11 cellular contexts compared by ENCODE assay signal in the genomic region with DNA sequence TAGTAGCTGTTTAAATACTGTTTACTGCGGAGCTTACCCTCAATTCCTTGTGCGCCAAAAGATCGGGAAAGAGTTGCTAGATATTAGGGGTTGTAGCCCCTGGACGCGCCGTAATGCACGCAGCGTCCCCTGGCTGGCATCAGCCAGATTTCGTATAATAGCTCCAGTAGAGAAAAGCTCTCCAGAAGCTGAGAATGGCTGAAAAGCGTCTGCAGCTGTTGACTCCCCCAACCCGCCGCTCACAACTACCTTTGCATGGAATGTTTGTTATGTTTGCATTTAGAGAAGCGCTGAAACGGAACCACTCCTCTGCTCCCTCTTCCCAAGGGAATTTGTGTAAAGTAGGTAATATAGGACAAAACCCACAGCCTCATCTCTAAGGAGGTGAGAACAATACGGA. TPM values are rescaled to one million over a fixed set of nuclear protein-coding genes. Genes with fewer than 3 reads are reported as not detected.
DNase-seq lines count a peak whose midpoint lies in the region; ATAC-seq and TF ChIP-seq lines count a peak whose summit lies in the region.
"Had no signal": no experiment of that assay in that cellular context is flagged by ENCODE, and none has a peak within 500 bp of the region (broad histone marks: within the 10 kb centered on the region; RNA-seq: fewer than 3 reads in every experiment).

No MANE protein-coding gene starts in this region.

- H3K4me3 ChIP-seq in BLaER1 = no peak overlapping the region
- peak overlapping the region; percentile 49 for H3K4me3 ChIP-seq in GM23338
- H3K4me3 ChIP-seq: coronary artery, lower lobe of right lung had no signal

- no peak for TF ChIP-seq CTCF in GM23338 (conservative IDR thresholded peaks at IDR 0.05; ENCODE audit: low read depth in 2 of 2)
- no peak for TF ChIP-seq CTCF in activated CD8-positive, alpha-beta T cell treated with anti-CD3 and anti-CD28 coated beads for 36 hours (IDR thresholded peaks at IDR 0.05)

- no peaks in the 10 kb centered on the region for H4K20me1 ChIP-seq in BLaER1
- no peaks in the 10 kb centered on the region for H4K20me1 ChIP-seq in GM23338 (replicated peaks; ENCODE audit: insufficient read depth)

- intact Hi-C loops in activated CD8-positive, alpha-beta T cell treated with anti-CD3 and anti-CD28 coated beads for 36 hours (cut with micrococcal nuclease) = loop anchor here (5.0 kb wide), 1 partner anchor 38 kb away; no protein-coding TSS in a partner anchor

- H3K4me1 Mint-ChIP-seq in GM23338 = peaks cover 43% of the 10 kb centered on the region
- H3K4me1 Mint-ChIP-seq in activated CD8-positive, alpha-beta T cell treated with anti-CD3 and anti-CD28 coated beads for 36 hours (ENCODE audit: low read depth) = peaks cover 47% of the 10 kb centered on the region

- POLR2A ChIA-PET in activated CD8-positive, alpha-beta T cell treated with anti-CD3 and anti-CD28 coated beads for 36 hours (lab: Charles Lee) = interaction anchor here (0.6 kb wide), 1 partner anchor 13 kb away, joined by 3 read pairs; no protein-coding TSS in a partner anchor

- peak overlapping the region; percentile 71 for H3K4me2 ChIP-seq in BLaER1
- peak overlapping the region; percentile 90 for H3K4me2 ChIP-seq in GM23338

- H3F3A ChIP-seq in GM23338 (replicated peaks; ENCODE audit: low read depth) = 0 out of 2 replicates have a peak, but pooled peaks cover 2% of the 10 kb centered on the region

- ATAC-seq in GM23338 = no peak; the same call in 2 of the 3 replicates
- no peak for ATAC-seq in activated CD8-positive, alpha-beta T cell treated with anti-CD3 and anti-CD28 coated beads for 36 hours
- ATAC-seq in GM19455 (IDR thresholded peaks at IDR 0.05; ENCODE audit: unreplicated experiment) = no peak
- no peak for ATAC-seq in HG02610 (IDR thresholded peaks at IDR 0.05; ENCODE audit: unreplicated experiment)
- ATAC-seq: lower lobe of right lung had no signal

- in situ Hi-C loops in G401 (cut with HindIII; ENCODE audit: low sequenced_read_pairs) = no loop called here

- H3K9me3 ChIP-seq in BLaER1 = peaks cover 9% of the 10 kb centered on the region; the same call in 1 of the 2 replicates
- H3K9me3 ChIP-seq: lower lobe of right lung had no signal

- H3K27me3 Mint-ChIP-seq in GM23338 (ENCODE audit: insufficient read depth, low read depth, poor library complexity) = peaks cover 15% of the 10 kb centered on the region
- no peaks in the 10 kb centered on the region for H3K27me3 Mint-ChIP-seq in activated CD8-positive, alpha-beta T cell treated with anti-CD3 and anti-CD28 coated beads for 36 hours

- no peaks in the 10 kb centered on the region for H3K36me3 Mint-ChIP-seq in GM23338 (ENCODE audit: low read depth)
- peaks cover 19% of the 10 kb centered on the region for H3K36me3 Mint-ChIP-seq in activated CD8-positive, alpha-beta T cell treated with anti-CD3 and anti-CD28 coated beads for 36 hours (ENCODE audit: low read depth)

- H3K27ac ChIP-seq in BLaER1 = no peak overlapping the region
- peak overlapping the region; percentile 76 for H3K27ac ChIP-seq in GM23338 (ENCODE audit: low read depth)
- H3K27ac ChIP-seq: coronary artery, lower lobe of right lung had no signal

- peak overlapping the region; percentile 62 for H3K4me3 Mint-ChIP-seq in GM23338
- H3K4me3 Mint-ChIP-seq in activated CD8-positive, alpha-beta T cell treated with anti-CD3 and anti-CD28 coated beads for 36 hours = peak overlapping the region; percentile 37

- H3K36me3 ChIP-seq in BLaER1 = no peaks in the 10 kb centered on the region
- no peaks in the 10 kb centered on the region for H3K36me3 ChIP-seq in GM23338 (ENCODE audit: insufficient read depth)
- H3K36me3 ChIP-seq: lower lobe of right lung had no signal

- DNase-seq in GM23338 (ENCODE audit: low spot score) (peak; percentile 64), islet precursor cell (peak; percentile 56), G401 (ENCODE audit: low spot score) (no peak), epidermal melanocyte (ENCODE audit: insufficient read length, low spot score) (no peak)
- no peak for DNase-seq in activated CD8-positive, alpha-beta T cell treated with anti-CD3 and anti-CD28 coated beads for 36 hours
- DNase-seq: lower lobe of right lung, NCI-H1105 treated with DMSO at 0.1 percent for 48 hours had no signal

- H3K9ac ChIP-seq in BLaER1 = no peak overlapping the region

- H2AFZ ChIP-seq in GM23338 = no peak overlapping the region

- H3K79me2 ChIP-seq in GM23338 (replicated peaks; ENCODE audit: insufficient read depth) = no peaks in the 10 kb centered on the region

- H3K27me3 ChIP-seq in BLaER1 = no peaks in the 10 kb centered on the region
- H3K27me3 ChIP-seq in GM23338 (ENCODE audit: insufficient read depth) = peaks cover 26% of the 10 kb centered on the region

- CTCF ChIA-PET in activated CD8-positive, alpha-beta T cell treated with anti-CD3 and anti-CD28 coated beads for 36 hours (lab: Charles Lee) = interaction anchor here (1.1 to 1.9 kb wide), 3 partner anchors 8 to 61 kb away, joined by 3 to 5 read pairs (median 4); no protein-coding TSS in a partner anchor

- no peaks in the 10 kb centered on the region for H3K9me2 ChIP-seq in GM23338 (ENCODE audit: insufficient read depth)

- H3K4me1 ChIP-seq in BLaER1 = peaks cover 71% of the 10 kb centered on the region
- peaks cover 31% of the 10 kb centered on the region for H3K4me1 ChIP-seq in GM23338 (ENCODE audit: insufficient read depth)
- H3K4me1 ChIP-seq: lower lobe of right lung had no signal

- H3K9me3 Mint-ChIP-seq in GM23338 = no peaks in the 10 kb centered on the region
- no peaks in the 10 kb centered on the region for H3K9me3 Mint-ChIP-seq in activated CD8-positive, alpha-beta T cell treated with anti-CD3 and anti-CD28 coated beads for 36 hours

- 0 out of 2 replicates have a peak overlapping the region, but pooled peaks have one; percentile 55 for H3K27ac Mint-ChIP-seq in GM23338
- peak overlapping the region; percentile 98 for H3K27ac Mint-ChIP-seq in activated CD8-positive, alpha-beta T cell treated with anti-CD3 and anti-CD28 coated beads for 36 hours

TF ChIP-seq in GM23338, 12 proteins besides CTCF, POLR2A, EP300 and RAD21 (continues in another document):
- TF ChIP-seq JUNB (IDR thresholded peaks at IDR 0.05; ENCODE audit: unreplicated experiment) (no peak), POLR2AphosphoS5 (IDR thresholded peaks at IDR 0.05; ENCODE audit: low read depth) (no peak), EZH2phosphoT487 (IDR thresholded peaks at IDR 0.05; ENCODE audit: unreplicated experiment) (no peak), ZNF331 (CRISPR knock-in tag; IDR thresholded peaks at IDR 0.05; ENCODE audit: low read depth) (no peak)
- TF ChIP-seq, protein P1, sequence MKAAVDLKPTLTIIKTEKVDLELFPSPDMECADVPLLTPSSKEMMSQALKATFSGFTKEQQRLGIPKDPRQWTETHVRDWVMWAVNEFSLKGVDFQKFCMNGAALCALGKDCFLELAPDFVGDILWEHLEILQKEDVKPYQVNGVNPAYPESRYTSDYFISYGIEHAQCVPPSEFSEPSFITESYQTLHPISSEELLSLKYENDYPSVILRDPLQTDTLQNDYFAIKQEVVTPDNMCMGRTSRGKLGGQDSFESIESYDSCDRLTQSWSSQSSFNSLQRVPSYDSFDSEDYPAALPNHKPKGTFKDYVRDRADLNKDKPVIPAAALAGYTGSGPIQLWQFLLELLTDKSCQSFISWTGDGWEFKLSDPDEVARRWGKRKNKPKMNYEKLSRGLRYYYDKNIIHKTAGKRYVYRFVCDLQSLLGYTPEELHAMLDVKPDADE (IDR thresholded peaks at IDR 0.05) = no peak

RNA-seq across cellular contexts. Expression of gene DOCK11, which starts 3.7 kb away (rescaled TPM):
- total RNA-seq in GM23338 (2014; rRNA removed; shearing (Covaris generic)) = 12.3 and 14.6 TPM in 2 replicates
- polyA plus RNA-seq in GM23338 (2016; fragmentation: Nextera tagmentation; extraction: Ambion mirVana) = 5.4 and 6.0 TPM in 2 replicates
- 10 to 100 TPM; 45.1 to 49.5 TPM for total RNA-seq in activated CD8-positive, alpha-beta T cell treated with anti-CD3 and anti-CD28 coated beads for 36 hours
- 0.88 TPM in 1 of 2 replicates, not detected in the other for total RNA-seq in G401 (2014; rRNA removed; shearing (Covaris generic))

Comparison
In these comparisons a context has a peak if more than half of its experiments do, and no peak if none do; other contexts are left out.
1. DNase-seq: peak in GM23338 (single experiment) and islet precursor cell (single experiment); none in activated CD8-positive, alpha-beta T cell treated with anti-CD3 and anti-CD28 coated beads for 36 hours (single experiment), G401 (single experiment) and epidermal melanocyte (single experiment).